9 cellular contexts compared by ENCODE assay signal in the genomic region with DNA sequence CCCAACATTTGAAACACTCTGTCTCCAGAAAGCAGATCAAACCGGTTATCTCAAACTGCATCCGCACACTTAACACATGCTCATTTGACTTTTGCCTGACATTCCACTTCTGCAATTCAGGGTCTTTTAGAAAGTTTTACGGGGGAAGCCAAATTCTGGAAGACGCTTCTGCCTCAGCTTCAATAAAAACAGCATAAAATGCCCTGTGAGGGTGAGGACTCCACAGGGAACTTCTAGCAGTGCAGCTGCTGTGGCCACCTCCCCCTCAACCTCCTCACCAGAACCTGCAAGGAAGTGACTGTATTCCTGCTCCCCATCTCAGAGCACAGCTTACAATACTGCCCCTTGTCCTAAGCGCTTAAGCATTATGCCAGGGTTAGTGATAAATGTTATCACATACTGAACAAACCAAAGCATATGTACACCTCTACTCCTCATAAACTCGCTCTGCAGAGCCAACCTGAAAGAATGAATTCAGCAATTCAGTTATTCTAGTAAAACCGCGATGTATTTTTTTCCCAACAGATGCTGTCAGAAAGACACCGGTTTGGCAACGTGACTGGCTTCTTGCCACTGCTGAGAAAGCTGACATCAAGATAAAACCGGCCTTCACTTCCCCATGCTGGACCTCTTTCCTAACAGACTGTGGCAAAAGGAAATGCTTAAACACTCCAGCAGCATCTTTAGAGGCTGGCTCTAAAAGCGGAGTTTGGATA. TPM values are rescaled to one million over a fixed set of nuclear protein-coding genes. Genes with fewer than 3 reads are reported as not detected.
DNase-seq lines count a peak whose midpoint lies in the region; ATAC-seq and TF ChIP-seq lines count a peak whose summit lies in the region.
"Had no signal": no experiment of that assay in that cellular context is flagged by ENCODE, and none has a peak within 500 bp of the region (broad histone marks: within the 10 kb centered on the region; RNA-seq: fewer than 3 reads in every experiment).

No MANE protein-coding gene starts in this region.

- H3K4me3 Mint-ChIP-seq in type B pancreatic cell, result no peak overlapping the region

- H3K27me3 Mint-ChIP-seq in type B pancreatic cell, result no peaks in the 10 kb centered on the region

- TF ChIP-seq POLR2A in Peyer's patch (IDR thresholded peaks at IDR 0.05), result no peak

- H3K36me3 ChIP-seq in mammary epithelial cell (ENCODE audit: insufficient read depth, low read length), result peaks cover 5% of the 10 kb centered on the region
- peaks cover 0 to 22% of the 10 kb centered on the region in 2 donors for H3K36me3 ChIP-seq in left lung
- peaks cover 0 to 14% (median 0%) of the 10 kb centered on the region in 3 donors for H3K36me3 ChIP-seq in Peyer's patch

- intact Hi-C loops in mammary epithelial cell (cut with micrococcal nuclease), result no loop called here
- intact Hi-C loops in left lung (cut with DNase I), result no loop called here

- DNase-seq in NCI-H2227 (lab: John Stamatoyannopoulos, UW; ENCODE audit: unreplicated experiment) (peak; percentile 8), NCI-H2227 treated with DMSO at 0.1 percent for 48 hours (lab: John Stamatoyannopoulos, UW) (no peak), mammary epithelial cell (peak; percentile 69), left lung (peak in 1 of 2 donors; percentile 66), type B pancreatic cell (ENCODE audit: extremely low spot score, unreplicated experiment) (no peak), activated gamma-delta T cell treated with Interleukin-2 at 50 U/mL for 16 hours (no peak), Peyer's patch (no peak)
- DNase-seq in central memory CD4-positive, alpha-beta T cell, result no peak
- DNase-seq: activated T-cell treated with anti-CD3 and anti-CD28 coated beads, Interleukin-2, amount 50 U/mL, for 48 hours had no signal

- H3K4me1 Mint-ChIP-seq in type B pancreatic cell (ENCODE audit: unreplicated experiment), result peaks cover 29% of the 10 kb centered on the region

- peak overlapping the region; percentile 10 for H3K4me2 ChIP-seq in mammary epithelial cell (ENCODE audit: insufficient read depth, low read depth, low read length)

- 51% methylated on average over 12 of the region's 12 CpGs for WGBS in mammary epithelial cell (ENCODE audit: low coverage, missing lambda C conversion rate)

- H3K9me3 ChIP-seq in mammary epithelial cell (replicated peaks; ENCODE audit: insufficient read depth, low read length), result no peaks in the 10 kb centered on the region
- no peaks in the 10 kb centered on the region for H3K9me3 ChIP-seq in left lung
- H3K9me3 ChIP-seq in Peyer's patch, result no peaks in the 10 kb centered on the region

- H2AFZ ChIP-seq in mammary epithelial cell (ENCODE audit: low read depth, low read length), result no peak overlapping the region

- ATAC-seq in left lung, result peak; percentile 83

- dilution Hi-C loops in mammary epithelial cell (cut with HindIII; ENCODE audit: low sequenced_read_pairs), result no loop called here

- H3K4me1 ChIP-seq in mammary epithelial cell (ENCODE audit: insufficient read depth, low read length) (peaks cover 19% of the 10 kb centered on the region), left lung (peaks cover 0 to 26% of the 10 kb centered on the region in 2 donors), Peyer's patch (no peaks in the 10 kb centered on the region)

- TF ChIP-seq CTCF in mammary epithelial cell (conservative IDR thresholded peaks at IDR 0.05 in 1 of 2, IDR thresholded peaks at IDR 0.05 in 1 of 2; ENCODE audit: extremely low read depth in 1 of 2, insufficient read depth in 1 of 2, low read depth in 1 of 2, low read length in 2 of 2), result no peak
- no peak for TF ChIP-seq CTCF in left lung (IDR thresholded peaks at IDR 0.05)
- TF ChIP-seq CTCF in type B pancreatic cell (conservative IDR thresholded peaks at IDR 0.05), result no peak
- TF ChIP-seq CTCF in Peyer's patch (IDR thresholded peaks at IDR 0.05), result no peak

- in situ Hi-C loops in mammary epithelial cell (cut with MboI; ENCODE audit: low sequenced_read_pairs in 2 of 2), result no loop called here

- H3K4me3 ChIP-seq in mammary epithelial cell (replicated peaks in 1 of 3; ENCODE audit: insufficient read depth in 1 of 3, low read depth in 2 of 3, low read length in 3 of 3) (no peak overlapping the region), left lung (no peak overlapping the region), Peyer's patch (no peak overlapping the region)

- no peak overlapping the region for H3K9ac ChIP-seq in mammary epithelial cell (ENCODE audit: insufficient read depth, low read length)

- H4K20me1 ChIP-seq in mammary epithelial cell (ENCODE audit: insufficient read depth, low read length), result no peaks in the 10 kb centered on the region

- H3K27ac ChIP-seq in mammary epithelial cell (ENCODE audit: insufficient read depth, low read depth, low read length) (peak overlapping the region; percentile 5), left lung (peak overlapping the region in 1 of 2 donors; percentile 68), Peyer's patch (peak overlapping the region in 2 of 4 donors; percentile 17 to 33)

- CTCF ChIA-PET in mammary epithelial cell (lab: Charles Lee; ENCODE audit: low non-redundant PET), result no interaction called here

- H3K9me3 Mint-ChIP-seq in type B pancreatic cell, result no peaks in the 10 kb centered on the region

- H3K27ac Mint-ChIP-seq in type B pancreatic cell, result peak overlapping the region; percentile 26

- H3K27me3 ChIP-seq in mammary epithelial cell (ENCODE audit: insufficient read depth, low read length) (no peaks in the 10 kb centered on the region), left lung (no peaks in the 10 kb centered on the region), Peyer's patch (no peaks in the 10 kb centered on the region)

- no TSS peak for BruUV-seq in mammary epithelial cell (replicated peaks; lab: Mats Ljungman, UMichigan)

- peaks cover 13% of the 10 kb centered on the region for H3K36me3 Mint-ChIP-seq in type B pancreatic cell

- H3K79me2 ChIP-seq in mammary epithelial cell (ENCODE audit: insufficient read depth, low read length), result no peaks in the 10 kb centered on the region

RNA-seq across cellular contexts. Expression of a gene that starts 52.2 kb away (rescaled TPM):
- total RNA-seq in mammary epithelial cell (1 to 10 TPM; 6.5 to 6.6 TPM), left lung (10 to 100 TPM in 1 of 2 donors, 1 to 10 TPM in 1; 8.0 to 15.9 TPM), type B pancreatic cell (ENCODE audit: low replicate concordance) (13.2 and 13.4 TPM in 2 replicates), Peyer's patch (10 to 100 TPM; 16.5 to 72.6 (median 26.4) TPM)
- polyA plus RNA-seq in mammary epithelial cell, result 6.3 TPM
- 80.9 TPM for polyA minus RNA-seq in mammary epithelial cell

RNA-seq across cellular contexts. Expression of a gene that starts 55.1 kb away (rescaled TPM):
- 10 to 100 TPM; 27.3 to 33.6 TPM for total RNA-seq in mammary epithelial cell
- polyA plus RNA-seq in mammary epithelial cell, result 28.3 TPM
- polyA minus RNA-seq in mammary epithelial cell, result 47.3 TPM
- 10 to 100 TPM; 21.5 to 26.9 TPM for total RNA-seq in left lung
- total RNA-seq in type B pancreatic cell (ENCODE audit: low replicate concordance), result 37.9 and 49.0 TPM in 2 replicates
- 10 to 100 TPM; 46.9 to 54.8 (median 49.2) TPM for total RNA-seq in Peyer's patch

Comparison
In these comparisons a context has a peak if more than half of its experiments do, and no peak if none do; other contexts are left out.
1. DNase-seq: peak in NCI-H2227 (single experiment) and mammary epithelial cell (single experiment); none in NCI-H2227 treated with DMSO at 0.1 percent for 48 hours (single experiment), type B pancreatic cell (single experiment), activated gamma-delta T cell treated with Interleukin-2 at 50 U/mL for 16 hours (single experiment), Peyer's patch (0 of 3) and central memory CD4-positive, alpha-beta T cell (single experiment).